ENCODE assay signal across 10 cellular contexts in the genomic region with DNA sequence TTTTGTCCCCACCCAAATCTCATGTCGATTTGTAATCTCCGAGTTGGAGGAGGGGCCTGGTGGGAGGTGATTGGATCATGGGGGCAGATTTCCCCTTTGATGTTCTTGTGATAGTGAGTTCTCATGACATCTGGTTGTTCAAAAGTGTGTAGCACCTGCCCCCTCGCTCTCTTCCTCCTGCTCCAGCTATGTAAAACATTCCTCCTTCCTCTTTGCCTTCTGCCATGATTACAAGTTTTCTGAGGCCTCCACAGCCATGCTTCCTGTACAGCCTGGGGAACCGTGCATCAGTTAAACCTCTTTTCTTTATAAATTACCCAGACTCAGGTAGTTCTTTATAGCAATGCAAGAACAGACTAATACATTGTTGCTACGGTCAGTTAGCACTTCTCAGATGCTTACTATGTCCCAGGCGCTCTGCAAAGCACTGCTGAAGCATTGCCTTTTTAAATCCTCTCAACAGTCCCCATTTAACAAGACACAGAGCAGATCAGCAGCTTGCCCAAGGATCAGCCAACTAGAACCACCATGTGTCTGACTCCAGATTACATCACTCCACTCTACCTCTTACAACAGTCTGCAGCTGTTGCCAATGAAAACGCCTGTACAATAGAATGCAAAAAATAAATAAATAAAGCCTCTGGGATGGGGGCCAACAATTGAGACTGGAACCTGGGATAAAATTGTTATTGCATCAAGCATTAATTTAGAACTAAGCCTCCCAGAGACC. TPM values are rescaled to one million over a fixed set of nuclear protein-coding genes. Genes with fewer than 3 reads are reported as not detected.
A peak's percentile ranks its signal among the peaks of the same experiment; 100 is the strongest.
DNase-seq lines count a peak whose midpoint lies in the region; ATAC-seq and TF ChIP-seq lines count a peak whose summit lies in the region.
"Had no signal": no experiment of that assay in that cellular context is flagged by ENCODE, and none has a peak within 500 bp of the region (broad histone marks: within the 10 kb centered on the region; RNA-seq: fewer than 3 reads in every experiment).

No MANE protein-coding gene starts in this region.

- POLR2A ChIA-PET in activated CD4-positive, alpha-beta memory T cell treated with anti-CD3 and anti-CD28 coated beads, Interleukin-2, amount 10 ng/mL, durations not matched to agents 7 days and 5 days (lab: Charles Lee): no interaction called here

- H3K27me3 Mint-ChIP-seq in activated CD4-positive, alpha-beta memory T cell treated with anti-CD3 and anti-CD28 coated beads, Interleukin-2, amount 10 ng/mL, durations not matched to agents 7 days and 5 days: peaks cover under 1% of the 10 kb centered on the region
- peaks cover 3% of the 10 kb centered on the region for H3K27me3 Mint-ChIP-seq in activated CD8-positive, alpha-beta memory T cell treated with anti-CD3 and anti-CD28 coated beads, Interleukin-2, amount 10 ng/mL, durations not matched to agents 7 days and 5 days
- H3K27me3 Mint-ChIP-seq: B cell had no signal

- H3K27me3 ChIP-seq in cardiac muscle cell (no peaks in the 10 kb centered on the region), left ventricle myocardium inferior (ENCODE audit: low read depth) (peaks cover 8% of the 10 kb centered on the region), RWPE2 (ENCODE audit: insufficient read depth, poor library complexity, severe bottlenecking) (no peaks in the 10 kb centered on the region), smooth muscle cell (ENCODE audit: low read depth) (no peaks in the 10 kb centered on the region)

- no peak overlapping the region for H3K9ac ChIP-seq in smooth muscle cell (ENCODE audit: low read depth)

- peaks cover 6% of the 10 kb centered on the region for H3F3A ChIP-seq in smooth muscle cell (ENCODE audit: low read depth)

- no peaks in the 10 kb centered on the region for H3K79me2 ChIP-seq in smooth muscle cell (ENCODE audit: low read depth)

- H3K4me3 Mint-ChIP-seq in activated CD4-positive, alpha-beta memory T cell treated with anti-CD3 and anti-CD28 coated beads, Interleukin-2, amount 10 ng/mL, durations not matched to agents 7 days and 5 days: no peak overlapping the region
- H3K4me3 Mint-ChIP-seq in activated CD8-positive, alpha-beta memory T cell treated with anti-CD3 and anti-CD28 coated beads, Interleukin-2, amount 10 ng/mL, durations not matched to agents 7 days and 5 days: no peak overlapping the region
- H3K4me3 Mint-ChIP-seq: B cell had no signal

- WGBS in smooth muscle cell (ENCODE audit: low lambda C conversion rate): 58% methylated on average over 7 of the region's 7 CpGs

- H3K4me1 ChIP-seq in cardiac muscle cell (ENCODE audit: low read depth) (no peaks in the 10 kb centered on the region), left ventricle myocardium inferior (peaks cover 9% of the 10 kb centered on the region), RWPE2 (ENCODE audit: insufficient read depth, poor library complexity, severe bottlenecking) (peaks cover 10% of the 10 kb centered on the region), smooth muscle cell (ENCODE audit: low read depth) (peaks cover 8% of the 10 kb centered on the region)

- intact Hi-C loops in left ventricle myocardium inferior (cut with micrococcal nuclease) (no loop called here), left cardiac atrium (cut with DNase I) (no loop called here)

- H3K27ac Mint-ChIP-seq in activated CD4-positive, alpha-beta memory T cell treated with anti-CD3 and anti-CD28 coated beads, Interleukin-2, amount 10 ng/mL, durations not matched to agents 7 days and 5 days: no peak overlapping the region
- no peak overlapping the region for H3K27ac Mint-ChIP-seq in activated CD8-positive, alpha-beta memory T cell treated with anti-CD3 and anti-CD28 coated beads, Interleukin-2, amount 10 ng/mL, durations not matched to agents 7 days and 5 days
- H3K27ac Mint-ChIP-seq: B cell had no signal

- no peak overlapping the region for H3K27ac ChIP-seq in cardiac muscle cell
- H3K27ac ChIP-seq in left ventricle myocardium inferior (replicated peaks): no peak overlapping the region
- H3K27ac ChIP-seq in RWPE2 (ENCODE audit: poor library complexity, severe bottlenecking): no peak overlapping the region
- H3K27ac ChIP-seq in smooth muscle cell (ENCODE audit: low read depth): no peak overlapping the region
- H3K27ac ChIP-seq: skin epidermis had no signal

- DNase-seq in cardiac muscle cell (ENCODE audit: low read depth in 1 of 2, low spot score in 1 of 2) (peak; percentile 43 to 96), left ventricle myocardium inferior (no peak), RWPE2 (ENCODE audit: low spot score) (no peak), left cardiac atrium (no peak), smooth muscle cell (lab: John Stamatoyannopoulos, UW; ENCODE audit: unreplicated experiment) (no peak)
- no peak for DNase-seq in activated CD4-positive, alpha-beta memory T cell treated with anti-CD3 and anti-CD28 coated beads, Interleukin-2, amount 10 ng/mL, durations not matched to agents 7 days and 5 days
- DNase-seq in stimulated activated naive CD4-positive, alpha-beta T cell (lab: John Stamatoyannopoulos, UW): no peak
- DNase-seq in activated CD8-positive, alpha-beta memory T cell treated with anti-CD3 and anti-CD28 coated beads, Interleukin-2, amount 10 ng/mL, durations not matched to agents 7 days and 5 days: no peak

- peak; percentile 89 for ATAC-seq in RWPE2 (ENCODE audit: low read depth)
- ATAC-seq in left cardiac atrium: peak; percentile 85 to 88
- ATAC-seq in activated CD8-positive, alpha-beta memory T cell treated with anti-CD3 and anti-CD28 coated beads, Interleukin-2, amount 10 ng/mL, durations not matched to agents 7 days and 5 days: no peak

- H3K4me1 Mint-ChIP-seq in activated CD4-positive, alpha-beta memory T cell treated with anti-CD3 and anti-CD28 coated beads, Interleukin-2, amount 10 ng/mL, durations not matched to agents 7 days and 5 days: no peaks in the 10 kb centered on the region
- no peaks in the 10 kb centered on the region for H3K4me1 Mint-ChIP-seq in activated CD8-positive, alpha-beta memory T cell treated with anti-CD3 and anti-CD28 coated beads, Interleukin-2, amount 10 ng/mL, durations not matched to agents 7 days and 5 days
- H3K4me1 Mint-ChIP-seq: B cell had no signal

- no peaks in the 10 kb centered on the region for H3K9me3 Mint-ChIP-seq in activated CD4-positive, alpha-beta memory T cell treated with anti-CD3 and anti-CD28 coated beads, Interleukin-2, amount 10 ng/mL, durations not matched to agents 7 days and 5 days
- no peaks in the 10 kb centered on the region for H3K9me3 Mint-ChIP-seq in activated CD8-positive, alpha-beta memory T cell treated with anti-CD3 and anti-CD28 coated beads, Interleukin-2, amount 10 ng/mL, durations not matched to agents 7 days and 5 days (ENCODE audit: low read depth)

- CTCF ChIA-PET in activated CD4-positive, alpha-beta memory T cell treated with anti-CD3 and anti-CD28 coated beads, Interleukin-2, amount 10 ng/mL, durations not matched to agents 7 days and 5 days (lab: Charles Lee): no interaction called here
- CTCF ChIA-PET in activated CD8-positive, alpha-beta memory T cell treated with anti-CD3 and anti-CD28 coated beads, Interleukin-2, amount 10 ng/mL, durations not matched to agents 7 days and 5 days (lab: Charles Lee): no interaction called here

- no peaks in the 10 kb centered on the region for H3K9me3 ChIP-seq in cardiac muscle cell (ENCODE audit: low read depth)
- H3K9me3 ChIP-seq in left ventricle myocardium inferior (replicated peaks): no peaks in the 10 kb centered on the region
- no peaks in the 10 kb centered on the region for H3K9me3 ChIP-seq in RWPE2 (ENCODE audit: severe bottlenecking)
- no peaks in the 10 kb centered on the region for H3K9me3 ChIP-seq in smooth muscle cell (replicated peaks; ENCODE audit: low read depth)

- no peak overlapping the region for H2AFZ ChIP-seq in smooth muscle cell (ENCODE audit: low read depth)

- H3K4me3 ChIP-seq in cardiac muscle cell (no peak overlapping the region), left ventricle myocardium inferior (no peak overlapping the region), RWPE2 (ENCODE audit: severe bottlenecking) (no peak overlapping the region), smooth muscle cell (no peak overlapping the region)
- H3K4me3 ChIP-seq: skin epidermis had no signal

- H3K36me3 Mint-ChIP-seq in activated CD4-positive, alpha-beta memory T cell treated with anti-CD3 and anti-CD28 coated beads, Interleukin-2, amount 10 ng/mL, durations not matched to agents 7 days and 5 days (ENCODE audit: low read depth): no peaks in the 10 kb centered on the region
- H3K36me3 Mint-ChIP-seq in activated CD8-positive, alpha-beta memory T cell treated with anti-CD3 and anti-CD28 coated beads, Interleukin-2, amount 10 ng/mL, durations not matched to agents 7 days and 5 days: no peaks in the 10 kb centered on the region

- H3K36me3 ChIP-seq in cardiac muscle cell: no peaks in the 10 kb centered on the region
- no peaks in the 10 kb centered on the region for H3K36me3 ChIP-seq in left ventricle myocardium inferior
- no peaks in the 10 kb centered on the region for H3K36me3 ChIP-seq in RWPE2 (ENCODE audit: low read depth)
- no peaks in the 10 kb centered on the region for H3K36me3 ChIP-seq in smooth muscle cell (ENCODE audit: low read depth)

- H4K20me1 ChIP-seq in smooth muscle cell (ENCODE audit: low read depth): no peaks in the 10 kb centered on the region

- H3K4me2 ChIP-seq in smooth muscle cell: no peak overlapping the region

- no peak for TF ChIP-seq CTCF in cardiac muscle cell (IDR thresholded peaks at IDR 0.05; ENCODE audit: low read depth, low read length)
- no peak for TF ChIP-seq CTCF in left ventricle myocardium inferior (IDR thresholded peaks at IDR 0.05; ENCODE audit: borderline replicate concordance)
- TF ChIP-seq CTCF in RWPE2 (IDR thresholded peaks at IDR 0.05; ENCODE audit: poor library complexity, severe bottlenecking): no peak
- no peak for TF ChIP-seq CTCF in smooth muscle cell (IDR thresholded peaks at IDR 0.05; ENCODE audit: borderline replicate concordance, insufficient read depth, poor library complexity, severe bottlenecking)

RNA-seq across cellular contexts. Expression of a gene that starts 52.4 kb away (rescaled TPM):
- 19.9 and 20.5 TPM in 2 replicates for total RNA-seq in cardiac muscle cell
- 18.1 and 23.8 TPM in 2 replicates for polyA plus RNA-seq in cardiac muscle cell
- total RNA-seq in left ventricle myocardium inferior: 12.5 TPM
- total RNA-seq in left cardiac atrium: 10 to 100 TPM; 15.2 to 15.5 TPM
- total RNA-seq in activated CD4-positive, alpha-beta memory T cell treated with anti-CD3 and anti-CD28 coated beads, Interleukin-2, amount 10 ng/mL, durations not matched to agents 7 days and 5 days: 10 to 100 TPM; 74.6 to 78.6 TPM
- total RNA-seq in smooth muscle cell: 22.1 TPM in 2 replicates
- 11.2 and 11.9 TPM in 2 replicates for polyA plus RNA-seq in smooth muscle cell
- total RNA-seq in activated CD8-positive, alpha-beta memory T cell treated with anti-CD3 and anti-CD28 coated beads, Interleukin-2, amount 10 ng/mL, durations not matched to agents 7 days and 5 days: 10 to 100 TPM; 76.2 to 84.7 TPM

Comparison
In these comparisons a context has a peak if more than half of its experiments do, and no peak if none do; other contexts are left out.
1. DNase-seq: peak in cardiac muscle cell (2 of 2); none in left ventricle myocardium inferior (single experiment), RWPE2 (single experiment), left cardiac atrium (single experiment), activated CD4-positive, alpha-beta memory T cell treated with anti-CD3 and anti-CD28 coated beads, Interleukin-2, amount 10 ng/mL, durations not matched to agents 7 days and 5 days (single experiment), smooth muscle cell (single experiment), stimulated activated naive CD4-positive, alpha-beta T cell (0 of 6) and activated CD8-positive, alpha-beta memory T cell treated with anti-CD3 and anti-CD28 coated beads, Interleukin-2, amount 10 ng/mL, durations not matched to agents 7 days and 5 days (single experiment).